Comparison of ENCODE assay signal across 25 cellular contexts in the genomic region with DNA sequence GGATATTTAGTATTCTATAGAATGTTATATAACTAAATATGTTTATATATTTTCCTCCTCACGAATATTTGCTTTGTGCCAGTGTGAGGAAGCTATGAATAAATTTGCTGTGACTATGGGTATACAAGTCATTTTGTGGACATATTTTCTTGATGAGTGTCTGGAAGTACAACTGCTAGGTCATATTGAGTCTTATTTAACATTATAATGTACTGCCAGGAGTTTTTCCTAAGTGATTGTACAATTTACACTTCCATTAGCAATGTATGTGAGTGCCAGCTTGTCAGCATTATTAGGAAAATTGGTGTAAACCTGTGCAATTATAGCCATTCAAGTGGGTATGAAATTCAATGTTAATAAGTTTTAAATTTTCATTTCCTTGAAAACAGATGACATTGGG.
"Had no signal": no experiment of that assay in that cellular context is flagged by ENCODE, and none has a peak within 500 bp of the region (broad histone marks: within the 10 kb centered on the region; RNA-seq: fewer than 3 reads in every experiment).

No MANE protein-coding gene starts in this region.

- H3K27me3 ChIP-seq: esophagus muscularis mucosa, foreskin keratinocyte, hepatocyte, neutrophil, right lobe of liver, testis, tibial nerve, upper lobe of right lung, vagina had no signal

- H3K4me3 ChIP-seq: esophagus muscularis mucosa, hepatocyte, psoas muscle, right lobe of liver, skin epidermis, testis, tibial nerve, upper lobe of right lung, vagina had no signal

- H3K4me3 Mint-ChIP-seq: naive B cell; nephron progenitor cell; stimulated activated naive B cell treated with anti-CD40 and anti-IgM and Interleukin-4, amounts not matched to agents 10 μg/mL and 1 μg/mL and 100 μg/mL, for 72 hours; stimulated activated naive CD8-positive, alpha-beta T cell treated with anti-CD3 and anti-CD28 coated beads, Interleukin-15, amount 100 ng/mL, for 72 hours had no signal

- H3K27ac ChIP-seq: epithelial cell of prostate, esophagus muscularis mucosa, foreskin keratinocyte, hepatocyte, neutrophil, psoas muscle, right lobe of liver, skin epidermis, testis, tibial nerve, upper lobe of right lung, vagina had no signal

- H3K27ac Mint-ChIP-seq: naive B cell; nephron progenitor cell; stimulated activated naive B cell treated with anti-CD40 and anti-IgM and Interleukin-4, amounts not matched to agents 10 μg/mL and 1 μg/mL and 100 μg/mL, for 72 hours; stimulated activated naive CD8-positive, alpha-beta T cell treated with anti-CD3 and anti-CD28 coated beads, Interleukin-15, amount 100 ng/mL, for 72 hours had no signal

- H3K4me2 ChIP-seq: hepatocyte had no signal

- H3K4me1 Mint-ChIP-seq: naive B cell, nephron progenitor cell had no signal

- H3K9me3 Mint-ChIP-seq: naive B cell; stimulated activated naive B cell treated with anti-CD40 and anti-IgM and Interleukin-4, amounts not matched to agents 10 μg/mL and 1 μg/mL and 100 μg/mL, for 72 hours had no signal

- H3K9me3 ChIP-seq: esophagus muscularis mucosa, neutrophil, psoas muscle, right lobe of liver, testis, tibial nerve, upper lobe of right lung, vagina had no signal

- H3K36me3 Mint-ChIP-seq: stimulated activated naive B cell treated with anti-CD40 and anti-IgM and Interleukin-4, amounts not matched to agents 10 μg/mL and 1 μg/mL and 100 μg/mL, for 72 hours had no signal

- H3K27me3 Mint-ChIP-seq: naive B cell; stimulated activated naive B cell treated with anti-CD40 and anti-IgM and Interleukin-4, amounts not matched to agents 10 μg/mL and 1 μg/mL and 100 μg/mL, for 72 hours; stimulated activated naive CD8-positive, alpha-beta T cell treated with anti-CD3 and anti-CD28 coated beads, Interleukin-15, amount 100 ng/mL, for 72 hours had no signal

- H2AFZ ChIP-seq: hepatocyte had no signal

- H3K36me3 ChIP-seq: esophagus muscularis mucosa, neutrophil, right lobe of liver, tibial nerve, upper lobe of right lung, vagina had no signal

- ATAC-seq: foreskin keratinocyte; left colon; left ventricle myocardium superior; psoas muscle; right lobe of liver; stimulated activated naive B cell treated with anti-CD40 and anti-IgM and Interleukin-4, amounts not matched to agents 10 μg/mL and 1 μg/mL and 100 μg/mL, for 72 hours; stimulated activated naive CD8-positive, alpha-beta T cell treated with anti-CD3 and anti-CD28 coated beads, Interleukin-15, amount 100 ng/mL, for 72 hours; upper lobe of right lung had no signal

- FAIRE-seq: endometrium had no signal

- H3K4me1 ChIP-seq: esophagus muscularis mucosa, foreskin keratinocyte, psoas muscle, testis, tibial nerve, upper lobe of right lung, vagina had no signal

- DNase-seq: effector memory CD4-positive, alpha-beta T cell; kidney; left colon; left ventricle myocardium superior; mesendoderm; naive B cell; nephron progenitor cell; psoas muscle; retina; right lobe of liver; stimulated activated CD4-positive, alpha-beta T cell treated with anti-CD3 and anti-CD28 coated beads, Interleukin-2, amount 100 ng/mL, for 24 hours; stimulated activated CD4-positive, alpha-beta T cell treated with anti-CD3 and anti-CD28 coated beads, Interleukin-4, amount 100 ng/mL, for 4 hours; stimulated activated naive B cell treated with anti-CD40 and anti-IgM and Interleukin-4, amounts not matched to agents 10 μg/mL and 1 μg/mL and 100 μg/mL, for 72 hours; stimulated activated naive CD8-positive, alpha-beta T cell treated with anti-CD3 and anti-CD28 coated beads, Interleukin-15, amount 100 ng/mL, for 72 hours; testis; upper lobe of right lung had no signal
